In genomic region chr1:201362906-201363305, GRCh38 we compare ENCODE assay signal across 30 cellular contexts. TPM values are rescaled to one million over a fixed set of nuclear protein-coding genes. Genes with fewer than 3 reads are reported as not detected.
DNase-seq lines count a peak whose midpoint lies in the region; ATAC-seq and TF ChIP-seq lines count a peak whose summit lies in the region.
"Had no signal": no experiment of that assay in that cellular context is flagged by ENCODE, and none has a peak within 500 bp of the region (broad histone marks: within the 10 kb centered on the region; RNA-seq: fewer than 3 reads in every experiment).

No MANE protein-coding gene starts in this region.

- no peaks in the 10 kb centered on the region for H4K20me1 ChIP-seq in BLaER1

- peaks cover 2% of the 10 kb centered on the region for H3K36me3 Mint-ChIP-seq in chondrocyte (ENCODE audit: low read depth)
- H3K36me3 Mint-ChIP-seq: CD14-positive monocyte; CD8-positive, alpha-beta memory T cell had no signal

- TF ChIP-seq POLR2A in spleen (IDR thresholded peaks at IDR 0.05) (no peak), breast epithelium (IDR thresholded peaks at IDR 0.05) (no peak)

- no peak overlapping the region for H3K4me3 Mint-ChIP-seq in chondrocyte (ENCODE audit: unreplicated experiment)
- H3K4me3 Mint-ChIP-seq: CD14-positive monocyte; CD8-positive, alpha-beta memory T cell; GM23338; HFFc6 had no signal

- no peak for ATAC-seq in left ventricle myocardium superior
- no peak for ATAC-seq in HG03039 (IDR thresholded peaks at IDR 0.05; ENCODE audit: unreplicated experiment)
- no peak for ATAC-seq in HG02798 (IDR thresholded peaks at IDR 0.05; ENCODE audit: poor library complexity, unreplicated experiment)
- ATAC-seq: A549, GM12878, Panc1 had no signal

- H3K9ac ChIP-seq in BLaER1: no peak overlapping the region
- H3K9ac ChIP-seq: SK-N-SH had no signal

- H3K4me3 ChIP-seq in BLaER1 (no peak overlapping the region), spleen (no peak overlapping the region), breast epithelium (no peak overlapping the region)
- H3K4me3 ChIP-seq: A549, GM12878, GM23338, HAP-1 had no signal

- DNase-seq in chondrocyte (ENCODE audit: low spot score) (peak; percentile 58), left ventricle myocardium superior (peak; percentile 26), spleen (peak; percentile 61), breast epithelium (ENCODE audit: low spot score in 2 of 2) (no peak)
- DNase-seq: CD8-positive, alpha-beta memory T cell; DMS 273 treated with DMSO at 0.1 percent for 48 hours; DMS79; EL; GDM1; HFFc6; NCI-H1092; NCI-H1417 treated with DMSO at 0.1 percent for 48 hours; NCI-H1694 treated with DMSO at 0.1 percent for 48 hours; NCI-H2081 treated with DMSO at 0.1 percent for 48 hours; NCI-H2171; NCI-H226; NCI-H510A; NCI-H69; SK-N-SH had no signal

- peaks cover 68% of the 10 kb centered on the region for H3K4me1 ChIP-seq in BLaER1
- H3K4me1 ChIP-seq in spleen: no peaks in the 10 kb centered on the region
- H3K4me1 ChIP-seq in breast epithelium: no peaks in the 10 kb centered on the region
- H3K4me1 ChIP-seq: A549, HAP-1 had no signal

- TF ChIP-seq CTCF in chondrocyte (IDR thresholded peaks at IDR 0.05): no peak
- no peak for TF ChIP-seq CTCF in spleen (IDR thresholded peaks at IDR 0.05 in 8 of 11, conservative IDR thresholded peaks at IDR 0.05 in 3 of 11)
- no peak for TF ChIP-seq CTCF in breast epithelium (IDR thresholded peaks at IDR 0.05)

- H3K27me3 ChIP-seq in BLaER1: no peaks in the 10 kb centered on the region
- H3K27me3 ChIP-seq in spleen (replicated peaks in 1 of 7): peaks cover 0 to 35% (median 0%) of the 10 kb centered on the region in 7 donors
- H3K27me3 ChIP-seq in breast epithelium: no peaks in the 10 kb centered on the region

- H3K4me2 ChIP-seq in BLaER1: peak overlapping the region; percentile 62; the same call in 1 of the 2 replicates
- H3K4me2 ChIP-seq: A549, SK-N-SH had no signal

- H3K4me1 Mint-ChIP-seq in chondrocyte (ENCODE audit: low read depth): peaks cover 11% of the 10 kb centered on the region
- H3K4me1 Mint-ChIP-seq: CD14-positive monocyte; CD8-positive, alpha-beta memory T cell had no signal

- no peaks in the 10 kb centered on the region for H3K36me3 ChIP-seq in BLaER1
- H3K36me3 ChIP-seq in spleen: no peaks in the 10 kb centered on the region
- no peaks in the 10 kb centered on the region for H3K36me3 ChIP-seq in breast epithelium
- H3K36me3 ChIP-seq: HAP-1 had no signal

- intact Hi-C loops in left ventricle myocardium superior (cut with micrococcal nuclease) (no loop called here), spleen (cut with DNase I; ENCODE audit: low total_unique reads) (loop anchor here (5.0 kb wide), 1 partner anchor 106 kb away; no protein-coding TSS in a partner anchor), breast epithelium (cut with DNase I; ENCODE audit: low total_unique reads) (loop anchor here (5.0 kb wide), 1 partner anchor 111 kb away; no protein-coding TSS in a partner anchor)

- peaks cover 9% of the 10 kb centered on the region for H3K27me3 Mint-ChIP-seq in chondrocyte (ENCODE audit: low read depth)

- no peak overlapping the region for H3K27ac Mint-ChIP-seq in chondrocyte (ENCODE audit: unreplicated experiment)
- H3K27ac Mint-ChIP-seq: GM23338, HFFc6 had no signal

- WGBS in spleen, 5 donors: 90 to 97% (median 94%) methylated on average over 3 of the region's 3 CpGs

- H3K9me3 Mint-ChIP-seq in chondrocyte (ENCODE audit: low read depth): no peaks in the 10 kb centered on the region
- H3K9me3 Mint-ChIP-seq: GM23338, HFFc6 had no signal

- H3K27ac ChIP-seq in BLaER1 (no peak overlapping the region), spleen (no peak overlapping the region), breast epithelium (no peak overlapping the region)
- H3K27ac ChIP-seq: A549, HL-60 had no signal

- H3K9me3 ChIP-seq in BLaER1 (no peaks in the 10 kb centered on the region), spleen (no peaks in the 10 kb centered on the region), breast epithelium (no peaks in the 10 kb centered on the region)
- H3K9me3 ChIP-seq: A549, HAP-1, SK-N-SH had no signal

RNA-seq across cellular contexts. Expression of gene TNNT2, which starts 14.6 kb away (rescaled TPM):
- total RNA-seq in chondrocyte: 20.3 to 21.6 TPM (median 21.2 TPM) in 3 replicates
- 10,350 TPM for total RNA-seq in left ventricle myocardium superior
- total RNA-seq in spleen: under 1 TPM in 2 of 7 donors, not detected in 5; 0.41 to 0.55 TPM
- 1 to 10 TPM; 1.2 to 3.8 (median 3.8) TPM for polyA plus RNA-seq in spleen
- 1 to 10 TPM in 2 of 3 donors, not detected in 1; 1.3 to 2.6 TPM for total RNA-seq in breast epithelium
- total RNA-seq: CD8-positive, alpha-beta memory T cell; GM12878; HFFc6; OCI-LY7 had no signal
- polyA plus RNA-seq: CD14-positive monocyte; CD8-positive, alpha-beta memory T cell had no signal

RNA-seq across cellular contexts. Expression of gene LAD1, which starts 36.2 kb away (rescaled TPM):
- 0.17 to 0.34 TPM in 2 of 3 replicates, not detected in the other for total RNA-seq in chondrocyte
- total RNA-seq in left ventricle myocardium superior: 2.2 TPM
- 1 to 10 TPM in 2 of 7 donors, under 1 TPM in 2, not detected in 3; 0.64 to 2.0 (median 1.3) TPM for total RNA-seq in spleen
- polyA plus RNA-seq in spleen: 1 to 10 TPM in 2 of 3 donors, under 1 TPM in 1; 0.96 to 4.0 (median 2.4) TPM
- 10 to 100 TPM in 2 of 3 donors, not detected in 1; 13.1 to 18.0 TPM for total RNA-seq in breast epithelium
- total RNA-seq: CD8-positive, alpha-beta memory T cell; HFFc6; OCI-LY7 had no signal
- polyA plus RNA-seq: CD14-positive monocyte; CD8-positive, alpha-beta memory T cell; SK-N-SH had no signal

RNA-seq across cellular contexts. Expression of gene TNNI1, which starts 58.6 kb away (rescaled TPM):
- total RNA-seq in chondrocyte (8.0 to 10.0 TPM (median 8.8 TPM) in 3 replicates), left ventricle myocardium superior (1.1 TPM), spleen (not detected), breast epithelium (under 1 TPM in 2 of 3 donors, not detected in 1; 0.15 to 0.66 TPM)
- polyA plus RNA-seq in spleen: 1 to 10 TPM in 1 of 3 donors, under 1 TPM in 2; 0.26 to 1.2 (median 0.26) TPM
- total RNA-seq: CD8-positive, alpha-beta memory T cell; GM12878; GM23338; HFFc6 had no signal
- polyA plus RNA-seq: A549; CD14-positive monocyte; CD8-positive, alpha-beta memory T cell; SK-N-SH had no signal

Comparison
In these comparisons a context has a peak if more than half of its experiments do, and no peak if none do; other contexts are left out.
1. DNase-seq: peak in chondrocyte (single experiment), left ventricle myocardium superior (single experiment) and spleen (single experiment); none in breast epithelium (0 of 2).
2. RNA of gene TNNT2, which starts 14.6 kb away (total RNA-seq): 10,350 TPM in left ventricle myocardium superior (single experiment); 20.3 to 21.6 TPM in chondrocyte, 1.3 to 2.6 TPM in breast epithelium and 0.41 to 0.55 TPM in spleen; every median in the first group is over 100 times any median in the second.